ENCODE assay signal across 40 cellular contexts in genomic region chr4:183557611-183558010, GRCh38.
"Had no signal": no experiment of that assay in that cellular context is flagged by ENCODE, and none has a peak within 500 bp of the region (broad histone marks: within the 10 kb centered on the region; RNA-seq: fewer than 3 reads in every experiment).

No MANE protein-coding gene starts in this region.

- H3K36me3 ChIP-seq: adrenal gland, ascending aorta, brain microvascular endothelial cell, breast epithelium, cardiac muscle cell had no signal

- H3K27ac Mint-ChIP-seq: activated naive CD4-positive, alpha-beta T cell treated with anti-CD3 and anti-CD28 coated beads for 36 hours; activated naive CD4-positive, alpha-beta T cell treated with anti-CD3 and anti-CD28 coated beads, Interleukin-2, amount 10 ng/mL, durations not matched to agents 7 days and 5 days; activated naive CD4-positive, alpha-beta T cell treated with anti-CD3 and anti-CD28 coated beads, Interleukin-2, amount 50 U/mL, for 24 hours; activated naive CD4-positive, alpha-beta T cell treated with anti-CD3 and anti-CD28 coated beads, Interleukin-2, amount 50 U/mL, for 72 hours; activated naive CD8-positive, alpha-beta T cell; activated naive CD8-positive, alpha-beta T cell treated with anti-CD3 and anti-CD28 coated beads for 36 hours; activated naive CD8-positive, alpha-beta T cell treated with anti-CD3 and anti-CD28 coated beads, Interleukin-2, amount 10 ng/mL, durations not matched to agents 7 days and 5 days; activated naive CD8-positive, alpha-beta T cell treated with anti-CD3 and anti-CD28 coated beads, Interleukin-2, amount 50 U/mL, for 24 hours; activated T-cell treated with anti-CD3 and anti-CD28 coated beads, Interleukin-2, amount 50 U/mL, for 24 hours; activated T-cell treated with anti-CD3 and anti-CD28 coated beads, Interleukin-2, amount 50 U/mL, for 72 hours; activated T-helper 1 cell treated with anti-CD3 and anti-CD28 coated beads, Interleukin-12 subunit alpha, Interleukin-12 subunit beta, Interleukin-2, Interleukin-4 antibody, amounts not matched to agents 30 ng/mL and 10 ng/mL and 1 ng/mL, durations not matched to agents 14 hours and 24 hours and 36 hours; activated T-helper 17 cell treated with anti-CD3 and anti-CD28 coated beads, Interleukin-2, amount 50 U/mL, for 72 hours; activated T-helper 2 cell treated with anti-CD3 and anti-CD28 coated beads, Interferon-gamma antibody, Interleukin-2, Interleukin-4, amounts not matched to agents 10 μg/mL and 5 μg/mL and 100 μg/mL, durations not matched to agents 14 hours and 24 hours and 36 hours; brain had no signal

- ATAC-seq: activated naive CD4-positive, alpha-beta T cell treated with anti-CD3 and anti-CD28 coated beads, Interleukin-2, amount 50 U/mL, for 72 hours; activated naive CD8-positive, alpha-beta T cell treated with anti-CD3 and anti-CD28 coated beads, Interleukin-2, amount 50 U/mL, for 24 hours; activated T-cell treated with anti-CD3 and anti-CD28 coated beads, Interleukin-2, amount 50 U/mL, for 4 hours; activated T-cell treated with anti-CD3 and anti-CD28 coated beads, Interleukin-2, amount 50 U/mL, for 72 hours; activated T-helper 17 cell treated with anti-CD3 and anti-CD28 coated beads, Interleukin-2, amount 50 U/mL, for 72 hours; body of pancreas had no signal

- H3K4me3 Mint-ChIP-seq: activated naive CD4-positive, alpha-beta T cell treated with anti-CD3 and anti-CD28 coated beads for 36 hours; activated naive CD4-positive, alpha-beta T cell treated with anti-CD3 and anti-CD28 coated beads, Interleukin-2, amount 10 ng/mL, durations not matched to agents 7 days and 5 days; activated naive CD4-positive, alpha-beta T cell treated with anti-CD3 and anti-CD28 coated beads, Interleukin-2, amount 50 U/mL, for 24 hours; activated naive CD8-positive, alpha-beta T cell; activated naive CD8-positive, alpha-beta T cell treated with anti-CD3 and anti-CD28 coated beads for 36 hours; activated naive CD8-positive, alpha-beta T cell treated with anti-CD3 and anti-CD28 coated beads, Interleukin-2, amount 10 ng/mL, durations not matched to agents 7 days and 5 days; activated naive CD8-positive, alpha-beta T cell treated with anti-CD3 and anti-CD28 coated beads, Interleukin-2, amount 50 U/mL, for 24 hours; activated T-cell treated with anti-CD3 and anti-CD28 coated beads, Interleukin-2, amount 50 U/mL, for 24 hours; activated T-cell treated with anti-CD3 and anti-CD28 coated beads, Interleukin-2, amount 50 U/mL, for 4 hours; activated T-cell treated with anti-CD3 and anti-CD28 coated beads, Interleukin-2, amount 50 U/mL, for 72 hours; activated T-helper 1 cell treated with anti-CD3 and anti-CD28 coated beads, Interleukin-12 subunit alpha, Interleukin-12 subunit beta, Interleukin-2, Interleukin-4 antibody, amounts not matched to agents 30 ng/mL and 10 ng/mL and 1 ng/mL, durations not matched to agents 14 hours and 24 hours and 36 hours; activated T-helper 17 cell treated with anti-CD3 and anti-CD28 coated beads, Interleukin-2, amount 50 U/mL, for 72 hours; brain; central memory CD8-positive, alpha-beta T cell had no signal

- H3K4me1 ChIP-seq: ascending aorta, body of pancreas, breast epithelium had no signal

- H3K27ac ChIP-seq: adrenal gland, ascending aorta, body of pancreas, brain microvascular endothelial cell, breast epithelium, cardiac muscle cell had no signal

- H3K27me3 Mint-ChIP-seq: activated naive CD4-positive, alpha-beta T cell treated with anti-CD3 and anti-CD28 coated beads, Interleukin-2, amount 50 U/mL, for 24 hours had no signal

- H3K27me3 ChIP-seq: adrenal gland, ascending aorta, body of pancreas, brain microvascular endothelial cell, breast epithelium, cardiac muscle cell had no signal

- H3K9me3 ChIP-seq: adrenal gland, ascending aorta, body of pancreas, breast epithelium had no signal

- H3K4me3 ChIP-seq: adrenal gland, ascending aorta, body of pancreas, breast epithelium, cardiac muscle cell had no signal

- H3K9me3 Mint-ChIP-seq: activated naive CD4-positive, alpha-beta T cell treated with anti-CD3 and anti-CD28 coated beads, Interleukin-2, amount 50 U/mL, for 24 hours; activated T-cell treated with anti-CD3 and anti-CD28 coated beads, Interleukin-2, amount 50 U/mL, for 4 hours; activated T-helper 17 cell treated with anti-CD3 and anti-CD28 coated beads, Interleukin-2, amount 50 U/mL, for 72 hours had no signal

- H3K4me1 Mint-ChIP-seq: activated naive CD4-positive, alpha-beta T cell treated with anti-CD3 and anti-CD28 coated beads, Interleukin-2, amount 10 ng/mL, durations not matched to agents 7 days and 5 days; activated naive CD4-positive, alpha-beta T cell treated with anti-CD3 and anti-CD28 coated beads, Interleukin-2, amount 50 U/mL, for 24 hours; activated naive CD8-positive, alpha-beta T cell treated with anti-CD3 and anti-CD28 coated beads for 36 hours; activated naive CD8-positive, alpha-beta T cell treated with anti-CD3 and anti-CD28 coated beads, Interleukin-2, amount 10 ng/mL, durations not matched to agents 7 days and 5 days; activated naive CD8-positive, alpha-beta T cell treated with anti-CD3 and anti-CD28 coated beads, Interleukin-2, amount 50 U/mL, for 24 hours; activated T-helper 17 cell treated with anti-CD3 and anti-CD28 coated beads, Interleukin-2, amount 50 U/mL, for 72 hours had no signal

- H3K36me3 Mint-ChIP-seq: activated naive CD4-positive, alpha-beta T cell treated with anti-CD3 and anti-CD28 coated beads, Interleukin-2, amount 10 ng/mL, durations not matched to agents 7 days and 5 days; activated naive CD4-positive, alpha-beta T cell treated with anti-CD3 and anti-CD28 coated beads, Interleukin-2, amount 50 U/mL, for 24 hours; activated naive CD4-positive, alpha-beta T cell treated with anti-CD3 and anti-CD28 coated beads, Interleukin-2, amount 50 U/mL, for 72 hours; activated naive CD8-positive, alpha-beta T cell; activated naive CD8-positive, alpha-beta T cell treated with anti-CD3 and anti-CD28 coated beads for 36 hours; activated naive CD8-positive, alpha-beta T cell treated with anti-CD3 and anti-CD28 coated beads, Interleukin-2, amount 10 ng/mL, durations not matched to agents 7 days and 5 days; brain had no signal

- FAIRE-seq: astrocyte, bronchial epithelial cell had no signal

- DNase-seq: activated effector memory CD4-positive, alpha-beta T cell treated with anti-CD3 and anti-CD28 coated beads, Interleukin-2, amount 50 U/mL, for 16 hours; activated effector memory CD4-positive, alpha-beta T cell treated with Interleukin-2 at 50 U/mL for 16 hours; activated gamma-delta T cell; activated gamma-delta T cell treated with Interleukin-2 at 50 U/mL for 16 hours; activated naive CD4-positive, alpha-beta T cell; activated naive CD4-positive, alpha-beta T cell treated with anti-CD3 and anti-CD28 coated beads for 36 hours; activated naive CD4-positive, alpha-beta T cell treated with anti-CD3 and anti-CD28 coated beads, Interleukin-2, amount 10 ng/mL, durations not matched to agents 7 days and 5 days; activated naive CD4-positive, alpha-beta T cell treated with anti-CD3 and anti-CD28 coated beads, Interleukin-2, amount 50 U/mL, for 16 hours; activated naive CD4-positive, alpha-beta T cell treated with Interleukin-2 at 50 U/mL for 16 hours; activated naive CD8-positive, alpha-beta T cell treated with anti-CD3 and anti-CD28 coated beads for 36 hours; activated naive CD8-positive, alpha-beta T cell treated with anti-CD3 and anti-CD28 coated beads, Interleukin-2, amount 10 ng/mL, durations not matched to agents 7 days and 5 days; activated naive CD8-positive, alpha-beta T cell treated with anti-CD3 and anti-CD28 coated beads, Interleukin-2, amount 50 U/mL, for 24 hours; activated T-cell treated with anti-CD3 and anti-CD28 coated beads, Interleukin-2, amount 50 U/mL, for 1 hour; activated T-cell treated with anti-CD3 and anti-CD28 coated beads, Interleukin-2, amount 50 U/mL, for 24 hours; activated T-cell treated with anti-CD3 and anti-CD28 coated beads, Interleukin-2, amount 50 U/mL, for 4 hours; activated T-cell treated with anti-CD3 and anti-CD28 coated beads, Interleukin-2, amount 50 U/mL, for 48 hours; activated T-cell treated with anti-CD3 and anti-CD28 coated beads, Interleukin-2, amount 50 U/mL, for 72 hours; adrenal gland; amniotic stem cell; amygdala; anterior cingulate cortex; aorta; body of pancreas; brain microvascular endothelial cell; caudate nucleus; central memory CD4-positive, alpha-beta T cell; cerebellar nuclear complex had no signal
